8 cellular contexts compared by ENCODE assay signal in genomic region chr19:13117176-13117771, GRCh38. TPM values are rescaled to one million over a fixed set of nuclear protein-coding genes. Genes with fewer than 3 reads are reported as not detected.
DNase-seq lines count a peak whose midpoint lies in the region; ATAC-seq, FAIRE-seq and TF ChIP-seq lines count a peak whose summit lies in the region.

No MANE protein-coding gene starts in this region.

- H3K27ac Mint-ChIP-seq in neural crest cell (ENCODE audit: unreplicated experiment) = no peak overlapping the region

- H3K9me3 ChIP-seq in PC-3 (ENCODE audit: low read length) = no peaks in the 10 kb centered on the region
- H3K9me3 ChIP-seq in H1 (ENCODE audit: insufficient read depth in 2 of 2, low read depth in 1 of 2, low read length in 1 of 2) = no peaks in the 10 kb centered on the region

- peaks cover 24% of the 10 kb centered on the region; the same call in 1 of the 2 replicates for H3K36me3 ChIP-seq in PC-3 (ENCODE audit: low read depth, low read length)
- H3K36me3 ChIP-seq in H1 (ENCODE audit: control insufficient read depth in 2 of 4, insufficient read depth in 4 of 4, low read length in 3 of 4) = peaks cover 5 to 20% (median 12%) of the 10 kb centered on the region in 4 experiments; a peak in 6 of 8 replicates

- POLR2A ChIA-PET in PC-3 (lab: Charles Lee; ENCODE audit: unreplicated experiment) (interaction anchor here (0.6 kb wide), 2 partner anchors 50 to 57 kb away, joined by 3 to 4 read pairs; no protein-coding TSS in a partner anchor), H1 (lab: Charles Lee; ENCODE audit: partially characterized antibody) (interaction anchor here (0.7 to 19.5 kb wide), 19 partner anchors 13 to 226 kb away, joined by 3 to 228 read pairs (median 4); partner anchors contain the start of genes GCDH, IER2, LYL1 and STX10)

- peaks cover 38% of the 10 kb centered on the region for H3K4me1 Mint-ChIP-seq in neural crest cell

- H3K9ac ChIP-seq in PC-3 (ENCODE audit: low read length) (peak overlapping the region; percentile 94), H1 (replicated peaks in 1 of 4; ENCODE audit: extremely low read depth in 1 of 4, low read depth in 3 of 4, low read length in 3 of 4) (peak overlapping the region in 1 of 4 experiments; percentile 56; a peak in 1 of 7 replicates)

- H3K79me1 ChIP-seq in H1 (ENCODE audit: low read depth, low read length) = peaks cover 31% of the 10 kb centered on the region

- peaks cover 38% of the 10 kb centered on the region for H3K4me1 ChIP-seq in PC-3 (ENCODE audit: insufficient read depth, low read length)
- H3K4me1 ChIP-seq in H1 (replicated peaks in 1 of 4; ENCODE audit: control insufficient read depth in 3 of 4, insufficient read depth in 4 of 4, low read length in 3 of 4) = peaks cover 14 to 35% (median 26%) of the 10 kb centered on the region in 4 experiments

- no peak overlapping the region for H4K91ac ChIP-seq in H1 (replicated peaks; ENCODE audit: insufficient read length, low read length)

- no peak overlapping the region for H3K14ac ChIP-seq in H1 (ENCODE audit: insufficient read length)

- peak overlapping the region; percentile 99 for H3K4me3 Mint-ChIP-seq in neural crest cell

- H3K9me2 ChIP-seq in PC-3 (replicated peaks; ENCODE audit: low read length) = no peaks in the 10 kb centered on the region

- peaks cover 8% of the 10 kb centered on the region; the same call in 1 of the 2 replicates for H3K23me2 ChIP-seq in H1 (ENCODE audit: low read depth, low read length)

- CTCF ChIA-PET in PC-3 (lab: Charles Lee) = interaction anchor here (0.6 to 1.2 kb wide), 3 partner anchors 134 to 155 kb away, joined by 3 to 6 read pairs (median 4); no protein-coding TSS in a partner anchor
- CTCF ChIA-PET in H1 (lab: Charles Lee; ENCODE audit: partially characterized antibody) = interaction anchor here (1.0 to 1.4 kb wide), 3 partner anchors 12 to 79 kb away, joined by 3 to 4 read pairs (median 4); no protein-coding TSS in a partner anchor

- H3K18ac ChIP-seq in H1 (ENCODE audit: extremely low read depth, low read length) = no peak overlapping the region

- no peaks in the 10 kb centered on the region for H3K27me3 ChIP-seq in PC-3 (ENCODE audit: low read length)
- H3K27me3 ChIP-seq in H1 (replicated peaks in 1 of 4; ENCODE audit: control insufficient read depth in 3 of 4, extremely low read depth in 1 of 4, insufficient read depth in 3 of 4, low read length in 3 of 4) = no peaks in the 10 kb centered on the region

- no peak for TF ChIP-seq POLR2A in H1 (IDR thresholded peaks at IDR 0.05; ENCODE audit: control extremely low read depth in 1 of 2, low read depth in 2 of 2, low read length in 2 of 2)

- H3K23ac ChIP-seq in H1 (ENCODE audit: insufficient read length) = no peak overlapping the region

- H3K4me3 ChIP-seq in PC-3 (ENCODE audit: low read length) (peak overlapping the region; percentile 91), H1 (ENCODE audit: extremely low read depth in 1 of 4, insufficient read depth in 2 of 4, low read depth in 3 of 4, low read length in 4 of 4) (peak overlapping the region; percentile 80 to 96 (median 90))

- H2BK12ac ChIP-seq in H1 (ENCODE audit: low read depth, low read length) = no peak overlapping the region

- no peaks in the 10 kb centered on the region for H3K9me3 Mint-ChIP-seq in neural crest cell

- ATAC-seq in GM21360 (IDR thresholded peaks at IDR 0.05; ENCODE audit: unreplicated experiment) (peak; percentile 3), PC-3 (peak; percentile 3; the same call in 1 of the 2 replicates), HG02840 (IDR thresholded peaks at IDR 0.05; ENCODE audit: low FRiP score, unreplicated experiment) (no peak)

- WGBS in H1 (ENCODE audit: extremely low coverage in 1 of 2, insufficient coverage in 1 of 2, insufficient read length in 1 of 2, insufficient replicate concordance in 2 of 2, low coverage in 1 of 2, low lambda C conversion rate in 2 of 2, missing lambda C conversion rate in 1 of 2), 2 experiments = 59% methylated on average over 14 of the region's 20 CpGs; no CpG with 5 or more reads in 1 of the 2 experiments

- no peak overlapping the region for H4K8ac ChIP-seq in H1 (ENCODE audit: extremely low read depth, insufficient read depth, low read length)

- H3K56ac ChIP-seq in H1 (replicated peaks; ENCODE audit: insufficient read length, low read depth, low read length) = no peak overlapping the region

- peaks cover 33% of the 10 kb centered on the region for H4K20me1 ChIP-seq in PC-3 (ENCODE audit: low read length)
- peaks cover 31 to 34% of the 10 kb centered on the region in 2 experiments for H4K20me1 ChIP-seq in H1 (replicated peaks in 1 of 2; ENCODE audit: control insufficient read depth in 1 of 2, insufficient read depth in 2 of 2, low read length in 2 of 2)

- no peak overlapping the region for H2BK15ac ChIP-seq in H1 (ENCODE audit: low read length)

- no peak overlapping the region for H2AK5ac ChIP-seq in H1 (ENCODE audit: low read depth, low read length)

- H3K4me2 ChIP-seq in PC-3 (ENCODE audit: low read length) (peak overlapping the region; percentile 96), H1 (ENCODE audit: insufficient read depth in 1 of 2, low read depth in 2 of 2, low read length in 2 of 2) (peak overlapping the region; percentile 68 to 86)

- no peak overlapping the region for H2BK120ac ChIP-seq in H1 (replicated peaks; ENCODE audit: low read depth, low read length)

- DNase-seq in PC-3 (no peak), H1 (ENCODE audit: low read depth in 1 of 2, low spot score in 2 of 2) (no peak), neural crest cell (ENCODE audit: low read depth, low spot score) (no peak), HPDE6-E6E7 (ENCODE audit: extremely low spot score) (no peak), NCI-H226 (no peak), posterior vena cava (ENCODE audit: low spot score) (no peak)

- H4K5ac ChIP-seq in H1 (ENCODE audit: insufficient read length, low read depth, low read length) = no peak overlapping the region

- H3K79me2 ChIP-seq in PC-3 (ENCODE audit: low read length) (peaks cover 74% of the 10 kb centered on the region), H1 (ENCODE audit: control insufficient read depth in 1 of 2, insufficient read depth in 2 of 2, low read length in 2 of 2) (peaks cover 39 to 54% of the 10 kb centered on the region in 2 experiments)

- peak overlapping the region; percentile 57 for H3K4ac ChIP-seq in H1 (replicated peaks; ENCODE audit: insufficient read length, low read depth, low read length)

- BruUV-seq in PC-3 (replicated peaks; lab: Mats Ljungman, UMichigan) = no TSS peak

- no peak for FAIRE-seq in H1 (lab: Jason Lieb, UNC)

- TF ChIP-seq RAD21 in H1 (IDR thresholded peaks at IDR 0.05 in 1 of 2, conservative IDR thresholded peaks at IDR 0.05 in 1 of 2; ENCODE audit: low read depth in 2 of 2, low read length in 2 of 2) = no peak

- H2AFZ ChIP-seq in PC-3 (ENCODE audit: low read length) (peak overlapping the region; percentile 82), H1 (ENCODE audit: low read length) (no peak overlapping the region)

- H3F3A ChIP-seq in PC-3 (ENCODE audit: low read length, unreplicated experiment) = peaks cover 4% of the 10 kb centered on the region

- no peaks in the 10 kb centered on the region for H3K36me3 Mint-ChIP-seq in neural crest cell (ENCODE audit: low read depth)

- intact Hi-C loops in PC-3 (cut with micrococcal nuclease) (loop anchor here (1.0 kb wide), 1 partner anchor 33 kb away; the partner anchor contains the start of genes IER2 and STX10), posterior vena cava (cut with DNase I) (no loop called here)

- H3K27me3 Mint-ChIP-seq in neural crest cell (ENCODE audit: low read depth) = peaks cover 2% of the 10 kb centered on the region

- no peak for TF ChIP-seq CTCF in PC-3 (conservative IDR thresholded peaks at IDR 0.05; ENCODE audit: low read depth, low read length)
- TF ChIP-seq CTCF in H1 (IDR thresholded peaks at IDR 0.05; ENCODE audit: control extremely low read depth in 1 of 3, insufficient read depth in 1 of 3, low read depth in 1 of 3, low read length in 3 of 3) = no peak
- TF ChIP-seq CTCF in neural crest cell (conservative IDR thresholded peaks at IDR 0.05) = no peak

- H2BK5ac ChIP-seq in H1 (ENCODE audit: low read depth, low read length) = no peak overlapping the region

- TF ChIP-seq EP300 in H1 (IDR thresholded peaks at IDR 0.05; ENCODE audit: borderline replicate concordance in 1 of 2, low read depth in 2 of 2, low read length in 2 of 2) = no peak

- H3K27ac ChIP-seq in PC-3 (ENCODE audit: low read length) (peak overlapping the region; percentile 81), H1 (ENCODE audit: low read depth, low read length) (no peak overlapping the region)

- no peak overlapping the region for H2BK20ac ChIP-seq in H1 (ENCODE audit: low read length)

RNA-seq across cellular contexts. Expression of gene TRMT1, which starts 0.7 kb away (rescaled TPM):
- total RNA-seq in PC-3 (2014; rRNA removed) = 91.8 and 117 TPM in 2 replicates
- total RNA-seq in H1 (2021; fragmentation: NEBNext Ultra II Directional; extraction: Animal tissue kit (Norgen Biotek cat#: 25700)) = 96.6 and 99.3 TPM in 2 replicates
- 77.4 and 118 TPM in 2 replicates for polyA plus RNA-seq in H1 (2011; rRNA removed)
- 94.9 TPM for polyA plus RNA-seq in H1 (2011; cell fraction: cytosol; rRNA removed)
- polyA plus RNA-seq in H1 (2011; cell fraction: nucleus; rRNA removed) = 298 TPM
- 66.0 to 95.2 TPM (median 84.7 TPM) in 4 replicates for polyA plus RNA-seq in H1 (2012, experiment 1 of 2)
- polyA plus RNA-seq in H1 (2012, experiment 2 of 2) = 75.5 TPM
- polyA plus RNA-seq in H1 (2013, experiment 1 of 2) = 69.1 TPM
- 65.4 TPM for polyA plus RNA-seq in H1 (2013, experiment 2 of 2)
- polyA minus RNA-seq in H1 (2011; rRNA and poly(A)+ RNA removed) = 38.6 and 46.1 TPM in 2 replicates
- 52.8 TPM for polyA minus RNA-seq in H1 (2011; cell fraction: cytosol; rRNA and poly(A)+ RNA removed)
- polyA minus RNA-seq in H1 (2011; cell fraction: nucleus; rRNA and poly(A)+ RNA removed) = 64.4 TPM
- total RNA-seq in neural crest cell = 57.1 and 58.2 TPM in 2 replicates
- total RNA-seq in posterior vena cava = 10 to 100 TPM; 21.9 to 24.1 TPM

RNA-seq across cellular contexts. Expression of gene NACC1, which starts 0.8 kb away (rescaled TPM):
- 266 and 337 TPM in 2 replicates for total RNA-seq in PC-3 (2014; rRNA removed)
- 226 and 234 TPM in 2 replicates for total RNA-seq in H1 (2021; fragmentation: NEBNext Ultra II Directional; extraction: Animal tissue kit (Norgen Biotek cat#: 25700))
- 301 and 541 TPM in 2 replicates for polyA plus RNA-seq in H1 (2011; rRNA removed)
- 204 TPM for polyA plus RNA-seq in H1 (2011; cell fraction: cytosol; rRNA removed)
- 367 TPM for polyA plus RNA-seq in H1 (2011; cell fraction: nucleus; rRNA removed)
- polyA plus RNA-seq in H1 (2012, experiment 1 of 2) = 72.2 to 138 TPM (median 120 TPM) in 4 replicates
- polyA plus RNA-seq in H1 (2012, experiment 2 of 2) = 144 TPM
- polyA plus RNA-seq in H1 (2013, experiment 1 of 2) = 169 TPM
- 186 TPM for polyA plus RNA-seq in H1 (2013, experiment 2 of 2)
- 150 and 197 TPM in 2 replicates for polyA minus RNA-seq in H1 (2011; rRNA and poly(A)+ RNA removed)
- polyA minus RNA-seq in H1 (2011; cell fraction: cytosol; rRNA and poly(A)+ RNA removed) = 187 TPM
- polyA minus RNA-seq in H1 (2011; cell fraction: nucleus; rRNA and poly(A)+ RNA removed) = 126 TPM
- 88.3 and 99.4 TPM in 2 replicates for total RNA-seq in neural crest cell
- total RNA-seq in posterior vena cava = 10 to 100 TPM; 37.6 to 39.7 TPM

RNA-seq across cellular contexts. Expression of gene LYL1, which starts 14.6 kb away (rescaled TPM):
- 3.3 and 12.0 TPM in 2 replicates for total RNA-seq in PC-3 (2014; rRNA removed)
- total RNA-seq in H1 (2021; fragmentation: NEBNext Ultra II Directional; extraction: Animal tissue kit (Norgen Biotek cat#: 25700)) = 0.58 and 0.65 TPM in 2 replicates
- 0.76 and 1.0 TPM in 2 replicates for polyA plus RNA-seq in H1 (2011; rRNA removed)
- 0.62 TPM for polyA plus RNA-seq in H1 (2011; cell fraction: cytosol; rRNA removed)
- 0.78 TPM for polyA plus RNA-seq in H1 (2011; cell fraction: nucleus; rRNA removed)
- polyA plus RNA-seq in H1 (2012, experiment 1 of 2) = 0.23 to 0.67 TPM (median 0.39 TPM) in 4 replicates
- 0.26 TPM for polyA plus RNA-seq in H1 (2012, experiment 2 of 2)
- 0.65 TPM for polyA plus RNA-seq in H1 (2013, experiment 1 of 2)
- 0.52 TPM for polyA plus RNA-seq in H1 (2013, experiment 2 of 2)
- polyA minus RNA-seq in H1 (2011; rRNA and poly(A)+ RNA removed) = 0.10 TPM in 1 of 2 replicates, not detected in the other
- polyA minus RNA-seq in H1 (2011; cell fraction: cytosol; rRNA and poly(A)+ RNA removed) = 1.2 TPM
- polyA minus RNA-seq in H1 (2011; cell fraction: nucleus; rRNA and poly(A)+ RNA removed) = 0.40 TPM
- total RNA-seq in neural crest cell = 0.30 and 0.45 TPM in 2 replicates
- total RNA-seq in posterior vena cava = 10 to 100 TPM in 1 of 2 donors, 1 to 10 TPM in 1; 9.8 to 13.0 TPM

RNA-seq across cellular contexts. Expression of gene STX10, which starts 32.9 kb away (rescaled TPM):
- total RNA-seq in PC-3 (2014; rRNA removed) = 179 and 243 TPM in 2 replicates
- 50.8 and 53.0 TPM in 2 replicates for total RNA-seq in H1 (2021; fragmentation: NEBNext Ultra II Directional; extraction: Animal tissue kit (Norgen Biotek cat#: 25700))
- 80.1 and 86.8 TPM in 2 replicates for polyA plus RNA-seq in H1 (2011; rRNA removed)
- polyA plus RNA-seq in H1 (2011; cell fraction: cytosol; rRNA removed) = 88.9 TPM
- polyA plus RNA-seq in H1 (2011; cell fraction: nucleus; rRNA removed) = 146 TPM
- 58.8 to 94.1 TPM (median 80.2 TPM) in 4 replicates for polyA plus RNA-seq in H1 (2012, experiment 1 of 2)
- polyA plus RNA-seq in H1 (2012, experiment 2 of 2) = 81.1 TPM
- polyA plus RNA-seq in H1 (2013, experiment 1 of 2) = 48.9 TPM
- polyA plus RNA-seq in H1 (2013, experiment 2 of 2) = 49.5 TPM
- polyA minus RNA-seq in H1 (2011; rRNA and poly(A)+ RNA removed) = 44.8 and 47.0 TPM in 2 replicates
- 40.2 TPM for polyA minus RNA-seq in H1 (2011; cell fraction: cytosol; rRNA and poly(A)+ RNA removed)
- polyA minus RNA-seq in H1 (2011; cell fraction: nucleus; rRNA and poly(A)+ RNA removed) = 36.6 TPM
- 60.6 and 60.7 TPM in 2 replicates for total RNA-seq in neural crest cell
- 10 to 100 TPM; 31.4 to 39.0 TPM for total RNA-seq in posterior vena cava

RNA-seq across cellular contexts. Expression of gene IER2, which starts 32.9 kb away (rescaled TPM):
- total RNA-seq in PC-3 (2014; rRNA removed) (155 and 191 TPM in 2 replicates), neural crest cell (72.5 and 80.3 TPM in 2 replicates), posterior vena cava (100 to 1,000 TPM in 1 of 2 donors, 10 to 100 TPM in 1; 73.1 to 130 TPM)
- total RNA-seq in H1 (2021; fragmentation: NEBNext Ultra II Directional; extraction: Animal tissue kit (Norgen Biotek cat#: 25700)) = 137 and 138 TPM in 2 replicates
- polyA plus RNA-seq in H1 (2011; rRNA removed) = 84.5 and 151 TPM in 2 replicates
- 66.0 TPM for polyA plus RNA-seq in H1 (2011; cell fraction: cytosol; rRNA removed)
- polyA plus RNA-seq in H1 (2011; cell fraction: nucleus; rRNA removed) = 110 TPM
- polyA plus RNA-seq in H1 (2012, experiment 1 of 2) = 106 to 120 TPM (median 111 TPM) in 4 replicates
- polyA plus RNA-seq in H1 (2012, experiment 2 of 2) = 92.0 TPM
- 105 TPM for polyA plus RNA-seq in H1 (2013, experiment 1 of 2)
- 105 TPM for polyA plus RNA-seq in H1 (2013, experiment 2 of 2)
- polyA minus RNA-seq in H1 (2011; rRNA and poly(A)+ RNA removed) = 6.0 and 9.9 TPM in 2 replicates
- polyA minus RNA-seq in H1 (2011; cell fraction: cytosol; rRNA and poly(A)+ RNA removed) = 33.4 TPM
- polyA minus RNA-seq in H1 (2011; cell fraction: nucleus; rRNA and poly(A)+ RNA removed) = 81.9 TPM
